In genomic region chr2:65212619-65213018, GRCh38 we compare ENCODE assay signal across 24 cellular contexts.
"Had no signal": no experiment of that assay in that cellular context is flagged by ENCODE, and none has a peak within 500 bp of the region (broad histone marks: within the 10 kb centered on the region; RNA-seq: fewer than 3 reads in every experiment).

No MANE protein-coding gene starts in this region.

- H3K27me3 ChIP-seq: dorsolateral prefrontal cortex, esophagus muscularis mucosa, foreskin keratinocyte, gastroesophageal sphincter, heart left ventricle, hepatocyte, left lung had no signal

- H3K4me3 ChIP-seq: coronary artery, dorsolateral prefrontal cortex, esophagus muscularis mucosa, gastroesophageal sphincter, heart left ventricle, hepatocyte, left lung, lower lobe of right lung had no signal

- ATAC-seq: foreskin keratinocyte, gastroesophageal sphincter, heart left ventricle, left lung, left ventricle myocardium superior, lower lobe of right lung had no signal

- H3K27ac ChIP-seq: coronary artery, dorsolateral prefrontal cortex, esophagus muscularis mucosa, foreskin keratinocyte, gastroesophageal sphincter, heart left ventricle, hepatocyte, left lung, lower lobe of right lung had no signal

- H3K9me3 ChIP-seq: esophagus muscularis mucosa, gastroesophageal sphincter, heart left ventricle, left lung, lower lobe of right lung had no signal

- FAIRE-seq: colon, endothelial cell of umbilical vein, frontal cortex, kidney had no signal

- DNase-seq: dermis blood vessel endothelial cell; dorsolateral prefrontal cortex; effector CD4-positive, alpha-beta T cell; effector memory CD4-positive, alpha-beta T cell; foreskin keratinocyte; heart left ventricle; hypothalamus; immature natural killer cell; islet precursor cell; kidney; kidney glomerular epithelial cell; left lung; left ventricle myocardium superior; lower lobe of right lung; mesendoderm; midbrain; naive B cell had no signal

- H3K36me3 ChIP-seq: esophagus muscularis mucosa, gastroesophageal sphincter, heart left ventricle, left lung, lower lobe of right lung had no signal

- H3K4me1 ChIP-seq: esophagus muscularis mucosa, foreskin keratinocyte, gastroesophageal sphincter, heart left ventricle, left lung, lower lobe of right lung had no signal

- H2AFZ ChIP-seq: hepatocyte had no signal

- H3K4me2 ChIP-seq: hepatocyte had no signal

- H3K79me2 ChIP-seq: hepatocyte had no signal
